8 cellular contexts compared by ENCODE assay signal in genomic region chr2:42827647-42828486, GRCh38. TPM values are rescaled to one million over a fixed set of nuclear protein-coding genes. Genes with fewer than 3 reads are reported as not detected.
DNase-seq lines count a peak whose midpoint lies in the region; ATAC-seq, FAIRE-seq and TF ChIP-seq lines count a peak whose summit lies in the region.

No MANE protein-coding gene starts in this region.

- no peak overlapping the region for H3K14ac ChIP-seq in mesenchymal stem cell (ENCODE audit: low read length in 2 of 2)

- H4K8ac ChIP-seq in mesenchymal stem cell (ENCODE audit: low read length): peak overlapping the region; percentile 33

- no peak for FAIRE-seq in A549 (lab: Jason Lieb, UNC)
- peak; percentile 59 for FAIRE-seq in GM18507 (lab: Jason Lieb, UNC)

- DNase-seq in A549 (ENCODE audit: low read depth in 1 of 2, low spot score in 1 of 2) (peak; percentile 85 to 86), GM18507 (ENCODE audit: extremely low spot score, insufficient read length, low read depth) (peak; percentile 54), HK-2 (ENCODE audit: unreplicated experiment) (peak; percentile 86), NCI-H82 treated with DMSO at 0.1 percent for 48 hours (lab: John Stamatoyannopoulos, UW; ENCODE audit: unreplicated experiment) (peak; percentile 66), mesenchymal stem cell (peak; percentile 79)
- peak; percentile 85 for DNase-seq in activated CD8-positive, alpha-beta T cell treated with anti-CD3 and anti-CD28 coated beads, Interleukin-2, amount 10 ng/mL, durations not matched to agents 7 days and 5 days
- DNase-seq in effector CD4-positive, alpha-beta T cell: peak; percentile 80
- DNase-seq in stimulated activated CD4-positive, alpha-beta T cell treated with anti-CD3 and anti-CD28 coated beads, TNF-alpha, amount 100 ng/mL, for 48 hours (ENCODE audit: low read depth in 3 of 3): peak; percentile 62 to 85 (median 77)

- H3K4me3 ChIP-seq in A549 (peak overlapping the region; percentile 44), mesenchymal stem cell (ENCODE audit: insufficient read depth in 1 of 2, low read depth in 1 of 2, low read length in 2 of 2) (peak overlapping the region in 1 of 2 experiments; percentile 71)

- 28% methylated on average over 36 of the region's 47 CpGs for WGBS in A549 (ENCODE audit: missing lambda C conversion rate)
- 35% methylated on average over 46 of the region's 47 CpGs for WGBS in mesenchymal stem cell

- no peak overlapping the region for H2BK120ac ChIP-seq in mesenchymal stem cell (ENCODE audit: low read depth, low read length)

- no peak overlapping the region for H3K18ac ChIP-seq in mesenchymal stem cell (ENCODE audit: low read depth in 1 of 2, low read length in 2 of 2)

- no peak overlapping the region for H2BK15ac ChIP-seq in mesenchymal stem cell (ENCODE audit: low read depth, poor library complexity, severe bottlenecking)

- H3K9me3 Mint-ChIP-seq in activated CD8-positive, alpha-beta T cell treated with anti-CD3 and anti-CD28 coated beads, Interleukin-2, amount 10 ng/mL, durations not matched to agents 7 days and 5 days (ENCODE audit: insufficient read depth): no peaks in the 10 kb centered on the region

- peak overlapping the region; percentile 77 for H3K9ac ChIP-seq in mesenchymal stem cell (ENCODE audit: low read length)

- no peak overlapping the region for H4K91ac ChIP-seq in mesenchymal stem cell (ENCODE audit: low read length)

- TF ChIP-seq CTCF in A549 (IDR thresholded peaks at IDR 0.05): peak; percentile 96

- H3K9me3 ChIP-seq in A549: no peaks in the 10 kb centered on the region
- no peaks in the 10 kb centered on the region for H3K9me3 ChIP-seq in mesenchymal stem cell (ENCODE audit: control insufficient read depth, low read length)

- H3K27me3 ChIP-seq in mesenchymal stem cell (ENCODE audit: control insufficient read depth in 1 of 2, insufficient read depth in 1 of 2, low read length in 2 of 2): no peaks in the 10 kb centered on the region

- TF ChIP-seq EP300 in A549 (IDR thresholded peaks at IDR 0.05): no peak

- H3K4me2 ChIP-seq in A549 (peak overlapping the region; percentile 89), mesenchymal stem cell (ENCODE audit: low read length, poor library complexity, severe bottlenecking) (peak overlapping the region; percentile 1)

- H3K4ac ChIP-seq in mesenchymal stem cell (ENCODE audit: low read depth in 1 of 2, low read length in 2 of 2): peak overlapping the region in 1 of 2 experiments; percentile 2

- peaks cover 15% of the 10 kb centered on the region for H3K4me1 ChIP-seq in A549
- peaks cover 10% of the 10 kb centered on the region for H3K4me1 ChIP-seq in mesenchymal stem cell (ENCODE audit: control insufficient read depth, insufficient read depth, low read depth, low read length)

- H2BK12ac ChIP-seq in mesenchymal stem cell (ENCODE audit: low read length in 2 of 2): peak overlapping the region in 1 of 2 experiments; percentile 79

- H3K23ac ChIP-seq in mesenchymal stem cell (ENCODE audit: low read length in 2 of 2): no peak overlapping the region

- H3K27me3 Mint-ChIP-seq in activated CD8-positive, alpha-beta T cell treated with anti-CD3 and anti-CD28 coated beads, Interleukin-2, amount 10 ng/mL, durations not matched to agents 7 days and 5 days (ENCODE audit: low read depth): peaks cover 9% of the 10 kb centered on the region

- H3K36me3 ChIP-seq in mesenchymal stem cell (ENCODE audit: control insufficient read depth in 1 of 2, insufficient read depth in 2 of 2, low read depth in 1 of 2, low read length in 2 of 2): no peaks in the 10 kb centered on the region

- no peaks in the 10 kb centered on the region for H3K79me1 ChIP-seq in mesenchymal stem cell (replicated peaks; ENCODE audit: low read length, poor library complexity, severe bottlenecking)

- H3K27ac ChIP-seq in A549 (peak overlapping the region; percentile 69 to 80), mesenchymal stem cell (ENCODE audit: low read length, poor library complexity, severe bottlenecking) (no peak overlapping the region)

- H3K4me1 Mint-ChIP-seq in activated CD8-positive, alpha-beta T cell treated with anti-CD3 and anti-CD28 coated beads, Interleukin-2, amount 10 ng/mL, durations not matched to agents 7 days and 5 days (ENCODE audit: low read depth): peaks cover 12% of the 10 kb centered on the region

- no peak overlapping the region for H2BK5ac ChIP-seq in mesenchymal stem cell (ENCODE audit: low read depth, low read length, poor library complexity, severe bottlenecking)

- peak; percentile 97 for TF ChIP-seq RAD21 in A549 (conservative IDR thresholded peaks at IDR 0.05 in 1 of 2, IDR thresholded peaks at IDR 0.05 in 1 of 2)

- POLR2A ChIA-PET in A549 (lab: Yijun Ruan, JAX): interaction anchor here (1.3 to 2.0 kb wide), 2 partner anchors 18 to 768 kb away, joined by 3 to 6 read pairs; partner anchors contain the start of gene THADA
- POLR2A ChIA-PET in activated CD8-positive, alpha-beta T cell treated with anti-CD3 and anti-CD28 coated beads, Interleukin-2, amount 10 ng/mL, durations not matched to agents 7 days and 5 days (lab: Charles Lee): interaction anchor here (1.1 kb wide), 1 partner anchor 17 kb away, joined by 5 read pairs; no protein-coding TSS in a partner anchor

- H3K27ac Mint-ChIP-seq in activated CD8-positive, alpha-beta T cell treated with anti-CD3 and anti-CD28 coated beads, Interleukin-2, amount 10 ng/mL, durations not matched to agents 7 days and 5 days: no peak overlapping the region

- CTCF ChIA-PET in A549 (lab: Yijun Ruan, JAX): interaction anchor here (0.5 to 9.2 kb wide), 104 partner anchors 8 to 786 kb away, joined by 3 to 88 read pairs (median 4); partner anchors contain the start of gene ZFP36L2
- CTCF ChIA-PET in activated CD8-positive, alpha-beta T cell treated with anti-CD3 and anti-CD28 coated beads, Interleukin-2, amount 10 ng/mL, durations not matched to agents 7 days and 5 days (lab: Charles Lee): interaction anchor here (0.6 to 2.0 kb wide), 25 partner anchors 9 to 784 kb away, joined by 3 to 15 read pairs (median 4); no protein-coding TSS in a partner anchor

- H3K36me3 Mint-ChIP-seq in activated CD8-positive, alpha-beta T cell treated with anti-CD3 and anti-CD28 coated beads, Interleukin-2, amount 10 ng/mL, durations not matched to agents 7 days and 5 days (ENCODE audit: low read depth): no peaks in the 10 kb centered on the region

- H2AK5ac ChIP-seq in mesenchymal stem cell (ENCODE audit: low read length, severe bottlenecking): no peak overlapping the region

- no peak overlapping the region for H3K4me3 Mint-ChIP-seq in activated CD8-positive, alpha-beta T cell treated with anti-CD3 and anti-CD28 coated beads, Interleukin-2, amount 10 ng/mL, durations not matched to agents 7 days and 5 days

- ATAC-seq in A549: peak; percentile 85 to 94
- peak; percentile 85 for ATAC-seq in activated CD8-positive, alpha-beta T cell treated with anti-CD3 and anti-CD28 coated beads, Interleukin-2, amount 10 ng/mL, durations not matched to agents 7 days and 5 days

- no peak for TF ChIP-seq POLR2A in A549 (IDR thresholded peaks at IDR 0.05; ENCODE audit: low read length)

- H2AFZ ChIP-seq in mesenchymal stem cell (ENCODE audit: low read depth, low read length): no peak overlapping the region

TF ChIP-seq in A549, 52 proteins besides CTCF, POLR2A, EP300 and RAD21:
- TF ChIP-seq E2F6 (IDR thresholded peaks at IDR 0.05; ENCODE audit: borderline replicate concordance, low read depth) (peak; percentile 53; the same call in 1 of the 2 replicates), MAX (IDR thresholded peaks at IDR 0.05) (peak; percentile 46; the same call in 1 of the 2 replicates), KDM5A (IDR thresholded peaks at IDR 0.05) (no peak), SMC3 (IDR thresholded peaks at IDR 0.05) (peak; percentile 88)

RNA-seq across cellular contexts. Expression of gene HAAO, which starts 35.5 kb away (rescaled TPM):
- polyA plus RNA-seq in A549 (2011; rRNA removed) (not detected in 2 replicates), A549 (2017; fragmentation: RNase III; extraction: RNeasy Plus Mini Kit Qiagen cat#74134 plus additional on column Dnase treatment) (not detected in 3 replicates)
- 0.03 TPM in 1 of 2 replicates, not detected in the other for polyA plus RNA-seq in A549 (2012; cell fraction: cytosol; rRNA removed)
- polyA plus RNA-seq in A549 (2012; cell fraction: nucleus; rRNA removed): 0.12 TPM in 1 of 2 replicates, not detected in the other
- 0.29 TPM in 1 of 2 replicates, not detected in the other for polyA minus RNA-seq in A549 (2011; rRNA and poly(A)+ RNA removed)
- under 1 TPM; 0.37 to 0.40 TPM for total RNA-seq in activated CD8-positive, alpha-beta T cell treated with anti-CD3 and anti-CD28 coated beads, Interleukin-2, amount 10 ng/mL, durations not matched to agents 7 days and 5 days
- 1.9 TPM for polyA plus RNA-seq in mesenchymal stem cell (2013, experiment 1 of 2)
- 1.8 TPM for polyA plus RNA-seq in mesenchymal stem cell (2013, experiment 2 of 2)
